In genomic region chr16:35197656-35198055, GRCh38 we compare ENCODE assay signal across 4 cellular contexts.
"Had no signal": no experiment of that assay in that cellular context is flagged by ENCODE, and none has a peak within 500 bp of the region (broad histone marks: within the 10 kb centered on the region; RNA-seq: fewer than 3 reads in every experiment).

No MANE protein-coding gene starts in this region.

- H3K4me3 ChIP-seq: GM23338 had no signal

- ATAC-seq: GM23338 had no signal

- H3K27ac Mint-ChIP-seq: GM23338, H9 had no signal

- DNase-seq: H9, HCEC 1CT, IMR-90 had no signal

- H3K4me3 Mint-ChIP-seq: GM23338, H9 had no signal

- H3K4me1 Mint-ChIP-seq: GM23338, H9 had no signal
